ENCODE assay signal across 8 cellular contexts in the genomic region with DNA sequence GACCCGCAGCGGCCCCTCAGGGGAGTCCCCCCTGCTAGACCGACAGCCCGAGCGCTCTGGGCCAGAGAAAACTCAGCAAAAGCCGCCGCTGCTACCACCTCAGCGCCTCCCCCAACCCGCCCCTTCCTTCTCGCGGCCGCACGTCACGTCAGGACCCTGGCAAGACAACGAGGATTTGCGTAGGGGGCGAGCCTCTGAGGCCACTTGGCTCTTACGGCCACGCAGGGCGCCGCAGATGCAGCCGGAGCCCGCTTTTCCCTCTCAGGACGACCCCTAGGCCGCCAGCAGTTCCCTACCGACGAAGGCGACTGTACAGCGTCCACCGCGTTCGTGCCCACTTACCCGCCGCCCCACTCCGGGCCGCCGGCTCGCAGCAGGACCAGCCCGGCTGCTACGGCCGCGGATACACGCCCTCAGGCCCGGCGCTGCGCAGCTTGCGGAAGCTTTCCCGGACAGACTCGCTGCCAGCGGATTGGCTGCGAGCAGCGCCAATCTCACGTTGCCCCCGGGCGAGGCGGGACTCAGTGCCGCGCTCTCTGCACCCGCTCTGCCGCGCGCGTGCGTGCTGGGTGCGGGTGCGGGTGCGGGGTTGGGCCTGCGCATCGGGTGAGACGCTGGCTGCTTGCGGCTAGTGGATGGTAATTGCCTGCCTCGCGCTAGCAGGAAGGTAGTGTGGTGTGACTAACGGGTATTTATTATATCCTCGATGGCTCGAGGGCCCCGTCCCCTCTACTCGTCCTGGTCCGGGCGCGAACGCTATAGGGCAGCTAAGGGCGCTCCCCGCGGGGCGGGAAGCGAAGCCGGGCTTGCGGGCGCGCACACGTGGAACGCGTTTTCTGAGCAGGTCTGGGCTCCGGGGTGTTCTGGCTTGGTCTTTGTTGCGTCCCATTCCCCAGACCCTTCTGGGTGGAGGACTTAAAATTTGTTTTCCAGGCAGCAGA. TPM values are rescaled to one million over a fixed set of nuclear protein-coding genes. Genes with fewer than 3 reads are reported as not detected.
DNase-seq lines count a peak whose midpoint lies in the region; ATAC-seq and TF ChIP-seq lines count a peak whose summit lies in the region.

Gene ORMDL1 (minus strand): TSS at position 413 of the 941 bp plus-strand sequence. CDS start 1,744 bp downstream, outside the sequence.
Gene PMS1 (plus strand): TSS at position 524 of the 941 bp plus-strand sequence. CDS start 7,360 bp downstream, outside the sequence.

- H3K36me3 ChIP-seq in ectodermal cell (ENCODE audit: control insufficient read depth, insufficient read depth, low read length) (no peaks in the 10 kb centered on the region), lower lobe of right lung (peaks cover 31% of the 10 kb centered on the region)

- intact Hi-C loops in lower lobe of right lung (cut with DNase I): no loop called here

- no peaks in the 10 kb centered on the region for H3K9me3 ChIP-seq in ectodermal cell (ENCODE audit: control insufficient read depth, low read length)
- H3K9me3 ChIP-seq in lower lobe of right lung: no peaks in the 10 kb centered on the region

- TF ChIP-seq CTCF in GM20000 (IDR thresholded peaks at IDR 0.05; ENCODE audit: extremely low read depth, missing control alignments): no peak
- TF ChIP-seq CTCF in lower lobe of right lung (IDR thresholded peaks at IDR 0.05): no peak

- ATAC-seq in lower lobe of right lung: peak; percentile 99

- no peaks in the 10 kb centered on the region for H3K27me3 ChIP-seq in ectodermal cell (ENCODE audit: control insufficient read depth, insufficient read depth, low read length, poor library complexity, severe bottlenecking)
- H3K27me3 ChIP-seq in lower lobe of right lung (ENCODE audit: low read depth): no peaks in the 10 kb centered on the region

- H3K4me1 ChIP-seq in ectodermal cell (ENCODE audit: control insufficient read depth, insufficient read depth, low read length) (peaks cover 5% of the 10 kb centered on the region), lower lobe of right lung (peaks cover 29% of the 10 kb centered on the region)

- H3K27ac ChIP-seq in ectodermal cell (ENCODE audit: insufficient read depth, low read depth, low read length, poor library complexity, severe bottlenecking) (peak within 1 kb of the TSS; percentile 92), lower lobe of right lung (peak within 1 kb of the TSS; percentile 97)

- 0% methylated on average over 96 of the region's 96 CpGs for WGBS in ectodermal cell, 2 experiments

- peak within 1 kb of the TSS; percentile 82 for H3K4me3 ChIP-seq in ectodermal cell (ENCODE audit: insufficient read depth, low read depth, low read length)
- peak within 1 kb of the TSS; percentile 82 for H3K4me3 ChIP-seq in lower lobe of right lung

- DNase-seq in COLO668 (lab: John Stamatoyannopoulos, UW; ENCODE audit: unreplicated experiment) (peak; percentile 97), GM20000 (ENCODE audit: low spot score) (peak; percentile 95), HS-5 (ENCODE audit: low read depth) (peak; percentile 88), NK-92 (lab: John Stamatoyannopoulos, UW; ENCODE audit: unreplicated experiment) (peak; percentile 52), lower lobe of right lung (peak; percentile 98)
- peak; percentile 82 to 90 for DNase-seq in activated CD8-positive, alpha-beta memory T cell treated with anti-CD3 and anti-CD28 coated beads for 1 hour (ENCODE audit: extremely low read depth in 1 of 2, low read depth in 1 of 2)
- DNase-seq in stimulated activated CD4-positive, alpha-beta T cell treated with anti-CD3 and anti-CD28 coated beads, TNF-alpha, amount 100 ng/mL, for 1 hour (ENCODE audit: low read depth in 3 of 3, low spot score in 1 of 3): peak; percentile 80 to 89 (median 82)

RNA-seq across cellular contexts. Expression of gene ORMDL1, which starts in this region (rescaled TPM):
- polyA plus RNA-seq in ectodermal cell (2013, experiment 1 of 4): 83.3 TPM
- 87.1 TPM for polyA plus RNA-seq in ectodermal cell (2013, experiment 2 of 4)
- 77.4 TPM for polyA plus RNA-seq in ectodermal cell (2013, experiment 3 of 4)
- 81.8 TPM for polyA plus RNA-seq in ectodermal cell (2013, experiment 4 of 4)
- total RNA-seq in lower lobe of right lung: 69.2 TPM

RNA-seq across cellular contexts. Expression of gene PMS1, which starts in this region (rescaled TPM):
- polyA plus RNA-seq in ectodermal cell (2013, experiment 1 of 4): 60.0 TPM
- 63.9 TPM for polyA plus RNA-seq in ectodermal cell (2013, experiment 2 of 4)
- 58.5 TPM for polyA plus RNA-seq in ectodermal cell (2013, experiment 3 of 4)
- 58.3 TPM for polyA plus RNA-seq in ectodermal cell (2013, experiment 4 of 4)
- total RNA-seq in lower lobe of right lung: 21.7 TPM

Comparison
In these comparisons a context has a peak if more than half of its experiments do, and no peak if none do; other contexts are left out.
1. Peak in every context shown above with its lines: DNase-seq, ATAC-seq, H3K4me3 ChIP-seq and H3K27ac ChIP-seq.